ENCODE assay signal across 8 cellular contexts in genomic region chr10:74151057-74151878, GRCh38. TPM values are rescaled to one million over a fixed set of nuclear protein-coding genes. Genes with fewer than 3 reads are reported as not detected.
DNase-seq lines count a peak whose midpoint lies in the region; ATAC-seq and TF ChIP-seq lines count a peak whose summit lies in the region.

Gene ADK (plus strand): TSS chr10:74151221. CDS start chr10:74151279, 58 bp downstream.

- H3K4me3 Mint-ChIP-seq in activated CD4-positive, alpha-beta T cell treated with anti-CD3 and anti-CD28 coated beads for 36 hours: no peak within 1 kb of the TSS

- DNase-seq in AG10803 (ENCODE audit: low read depth) (peak; percentile 95), NCI-H460 (ENCODE audit: extremely low read depth, low read depth) (peak; percentile 99), choroid plexus epithelial cell (ENCODE audit: low read depth) (peak; percentile 98)
- DNase-seq in activated CD4-positive, alpha-beta T cell treated with anti-CD3 and anti-CD28 coated beads for 36 hours: peak; percentile 100
- DNase-seq in stimulated activated CD4-positive, alpha-beta T cell treated with anti-CD3 and anti-CD28 coated beads, Interleukin-1b, Interleukin-23, amount 100 ng/mL, for 4 hours (ENCODE audit: low read depth in 2 of 2): peak; percentile 100

- CTCF ChIA-PET in activated CD4-positive, alpha-beta T cell treated with anti-CD3 and anti-CD28 coated beads for 36 hours (lab: Charles Lee): interaction anchor here (0.6 to 1.8 kb wide), 5 partner anchors 16 to 1085 kb away, joined by 3 to 8 read pairs (median 4); no protein-coding TSS in a partner anchor

- no peaks in the 10 kb centered on the region for H3K27me3 ChIP-seq in layer of hippocampus (ENCODE audit: control insufficient read depth, insufficient read depth, low read length)

- POLR2A ChIA-PET in activated CD4-positive, alpha-beta T cell treated with anti-CD3 and anti-CD28 coated beads for 36 hours (lab: Charles Lee): interaction anchor here (0.5 to 3.8 kb wide), 6 partner anchors 18 to 969 kb away, joined by 3 to 19 read pairs (median 4); no protein-coding TSS in a partner anchor

- TF ChIP-seq CTCF in AG10803 (conservative IDR thresholded peaks at IDR 0.05; ENCODE audit: low read length) (peak; percentile 21), choroid plexus epithelial cell (conservative IDR thresholded peaks at IDR 0.05; ENCODE audit: low read depth, low read length) (peak; percentile 49)

- H3K27ac ChIP-seq in layer of hippocampus (ENCODE audit: low read depth, low read length): peak within 1 kb of the TSS; percentile 91

- H3K4me1 Mint-ChIP-seq in activated CD4-positive, alpha-beta T cell treated with anti-CD3 and anti-CD28 coated beads for 36 hours: peaks cover 45% of the 10 kb centered on the region

- intact Hi-C loops in activated CD4-positive, alpha-beta T cell treated with anti-CD3 and anti-CD28 coated beads for 36 hours (cut with DNase I, micrococcal nuclease): loop anchor here (1.0 to 10.0 kb wide), 12 partner anchors 25 to 1083 kb away; partner anchors contain the start of genes KAT6B (in 1 of the 2), NDST2 (in 1 of the 2), SAMD8 (in 1 of the 2) and SEC24C (in 1 of the 2)

- no peaks in the 10 kb centered on the region for H3K27me3 Mint-ChIP-seq in activated CD4-positive, alpha-beta T cell treated with anti-CD3 and anti-CD28 coated beads for 36 hours

- ATAC-seq in GM18873 (IDR thresholded peaks at IDR 0.05; ENCODE audit: low FRiP score, unreplicated experiment) (peak; percentile 72), HG03139 (IDR thresholded peaks at IDR 0.05; ENCODE audit: unreplicated experiment) (peak; percentile 83)
- ATAC-seq in activated CD4-positive, alpha-beta T cell treated with anti-CD3 and anti-CD28 coated beads for 36 hours: peak; percentile 97

- H3K4me3 ChIP-seq in AG10803 (ENCODE audit: low read length) (peak within 1 kb of the TSS; percentile 98), choroid plexus epithelial cell (ENCODE audit: low read depth, low read length) (peak within 1 kb of the TSS; percentile 100)

- peaks cover 14% of the 10 kb centered on the region for H3K36me3 Mint-ChIP-seq in activated CD4-positive, alpha-beta T cell treated with anti-CD3 and anti-CD28 coated beads for 36 hours (ENCODE audit: low read depth)

- H3K27ac Mint-ChIP-seq in activated CD4-positive, alpha-beta T cell treated with anti-CD3 and anti-CD28 coated beads for 36 hours: peak within 1 kb of the TSS; percentile 85

- H3K9me3 Mint-ChIP-seq in activated CD4-positive, alpha-beta T cell treated with anti-CD3 and anti-CD28 coated beads for 36 hours (ENCODE audit: low read depth): no peaks in the 10 kb centered on the region

RNA-seq across cellular contexts. Expression of gene ADK, which starts in this region (rescaled TPM):
- total RNA-seq in NCI-H460 (2014; rRNA removed; shearing (Covaris generic)): 41.2 and 50.2 TPM in 2 replicates
- 27.9 and 32.2 TPM in 2 replicates for polyA plus RNA-seq in NCI-H460 (2014; cell fraction: nucleus; rRNA removed)
- total RNA-seq in activated CD4-positive, alpha-beta T cell treated with anti-CD3 and anti-CD28 coated beads for 36 hours: 10 to 100 TPM; 53.7 to 55.0 TPM

Comparison
In these comparisons a context has a peak if more than half of its experiments do, and no peak if none do; other contexts are left out.
1. Peak in every context shown above with its lines: DNase-seq, ATAC-seq, H3K4me3 ChIP-seq and H3K27ac ChIP-seq.